Comparison of ENCODE assay signal across 23 cellular contexts in genomic region chr21:35737425-35737824, GRCh38.
"Had no signal": no experiment of that assay in that cellular context is flagged by ENCODE, and none has a peak within 500 bp of the region (broad histone marks: within the 10 kb centered on the region; RNA-seq: fewer than 3 reads in every experiment).

No MANE protein-coding gene starts in this region.

- H3K4me3 Mint-ChIP-seq: activated B cell treated with CpG ODN at 0.5 μM for 24 hours; activated CD8-positive, alpha-beta T cell treated with anti-CD3 and anti-CD28 coated beads for 36 hours; activated T-cell treated with anti-CD3 and anti-CD28 coated beads, Interleukin-2, amount 50 U/mL, for 4 hours; memory B cell; natural killer cell; stimulated activated memory B cell treated with anti-CD40 and anti-IgM and Interleukin-4, amounts not matched to agents 10 μg/mL and 1 μg/mL and 100 μg/mL, for 72 hours; stimulated activated naive CD8-positive, alpha-beta T cell treated with anti-CD3 and anti-CD28 coated beads, Interleukin-15, amount 100 ng/mL, for 72 hours; T-helper 2 cell treated with Interferon-gamma antibody and Interleukin-4, amounts not matched to agents 5 μg/mL and 100 μg/mL, for 36 hours had no signal

- H3K9me3 ChIP-seq: body of pancreas, right lobe of liver had no signal

- DNase-seq: activated B cell treated with CpG ODN at 0.5 μM for 24 hours; activated CD4-positive, alpha-beta T cell treated with anti-CD3 and anti-CD28 coated beads, Interleukin-2, amount 50 U/mL, for 1 hour; activated CD8-positive, alpha-beta T cell treated with anti-CD3 and anti-CD28 coated beads for 36 hours; activated naive CD4-positive, alpha-beta T cell; activated T-cell treated with anti-CD3 and anti-CD28 coated beads, Interleukin-2, amount 50 U/mL, for 4 hours; cerebellar nuclear complex; effector memory CD4-positive, alpha-beta T cell; hippocampal formation; natural killer cell; right lobe of liver; stimulated activated CD4-positive, alpha-beta T cell treated with anti-CD3 and anti-CD28 coated beads, Interleukin-4, amount 100 ng/mL, for 4 hours; stimulated activated CD8-positive, alpha-beta memory T cell treated with anti-CD3 and anti-CD28 coated beads, Interleukin-4, amount 100 ng/mL, for 48 hours; stimulated activated naive CD8-positive, alpha-beta T cell treated with anti-CD3 and anti-CD28 coated beads, Interleukin-15, amount 100 ng/mL, for 72 hours; T-helper 1 cell had no signal

- H3K9me3 Mint-ChIP-seq: natural killer cell; T-helper 2 cell treated with Interferon-gamma antibody and Interleukin-4, amounts not matched to agents 5 μg/mL and 100 μg/mL, for 36 hours had no signal

- H3K36me3 Mint-ChIP-seq: memory B cell; natural killer cell; stimulated activated memory B cell treated with anti-CD40 and anti-IgM and Interleukin-4, amounts not matched to agents 10 μg/mL and 1 μg/mL and 100 μg/mL, for 72 hours had no signal

- H3K27ac ChIP-seq: cardiac muscle cell, right lobe of liver had no signal

- H3K4me3 ChIP-seq: body of pancreas, cardiac muscle cell, coronary artery, dorsolateral prefrontal cortex, right lobe of liver, tibial nerve had no signal

- H3K27me3 Mint-ChIP-seq: stimulated activated naive CD8-positive, alpha-beta T cell treated with anti-CD3 and anti-CD28 coated beads, Interleukin-15, amount 100 ng/mL, for 72 hours had no signal

- H3K4me1 ChIP-seq: right lobe of liver had no signal

- H3K27ac Mint-ChIP-seq: activated B cell treated with CpG ODN at 0.5 μM for 24 hours; activated CD8-positive, alpha-beta T cell treated with anti-CD3 and anti-CD28 coated beads for 36 hours; activated naive CD4-positive, alpha-beta T cell treated with anti-CD3 and anti-CD28 coated beads, Interleukin-2, amount 50 U/mL, for 72 hours; memory B cell; natural killer cell; stimulated activated memory B cell treated with anti-CD40 and anti-IgM and Interleukin-4, amounts not matched to agents 10 μg/mL and 1 μg/mL and 100 μg/mL, for 72 hours; T-helper 2 cell treated with Interferon-gamma antibody and Interleukin-4, amounts not matched to agents 5 μg/mL and 100 μg/mL, for 36 hours had no signal

- H3K36me3 ChIP-seq: cardiac muscle cell, right lobe of liver, tibial nerve had no signal

- H3K27me3 ChIP-seq: body of pancreas, cardiac muscle cell, right lobe of liver, tibial nerve had no signal

- ATAC-seq: activated CD8-positive, alpha-beta T cell treated with anti-CD3 and anti-CD28 coated beads for 36 hours; activated naive CD4-positive, alpha-beta T cell treated with anti-CD3 and anti-CD28 coated beads, Interleukin-2, amount 50 U/mL, for 72 hours; activated T-cell treated with anti-CD3 and anti-CD28 coated beads, Interleukin-2, amount 50 U/mL, for 4 hours; natural killer cell; right lobe of liver; stimulated activated memory B cell treated with anti-CD40 and anti-IgM and Interleukin-4, amounts not matched to agents 10 μg/mL and 1 μg/mL and 100 μg/mL, for 72 hours; stimulated activated naive CD8-positive, alpha-beta T cell treated with anti-CD3 and anti-CD28 coated beads, Interleukin-15, amount 100 ng/mL, for 72 hours had no signal

- H3K4me1 Mint-ChIP-seq: activated B cell treated with CpG ODN at 0.5 μM for 24 hours; memory B cell; natural killer cell; stimulated activated memory B cell treated with anti-CD40 and anti-IgM and Interleukin-4, amounts not matched to agents 10 μg/mL and 1 μg/mL and 100 μg/mL, for 72 hours; stimulated activated naive CD8-positive, alpha-beta T cell treated with anti-CD3 and anti-CD28 coated beads, Interleukin-15, amount 100 ng/mL, for 72 hours had no signal
